Comparison of ENCODE assay signal across 27 cellular contexts in the genomic region with DNA sequence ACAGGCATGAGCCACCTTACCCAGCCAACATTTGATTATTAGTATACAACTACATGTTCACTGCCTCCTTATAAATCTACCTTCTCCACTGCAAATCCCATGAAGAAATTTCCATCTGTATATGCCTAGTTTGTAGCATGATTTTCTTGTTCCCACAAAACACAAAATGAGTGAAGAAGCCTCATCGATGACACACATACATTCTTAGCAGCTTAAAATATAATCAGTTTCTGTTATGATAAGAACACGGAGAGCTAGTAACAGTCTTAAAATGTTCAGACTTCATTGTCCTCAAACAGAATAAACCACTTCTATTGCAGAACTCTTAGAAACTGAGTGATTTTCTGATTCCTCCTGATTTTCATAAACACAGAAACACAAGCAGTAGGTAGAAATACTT.
"Had no signal": no experiment of that assay in that cellular context is flagged by ENCODE, and none has a peak within 500 bp of the region (broad histone marks: within the 10 kb centered on the region; RNA-seq: fewer than 3 reads in every experiment).

No MANE protein-coding gene starts in this region.

- H3K9me3 Mint-ChIP-seq: activated CD4-positive, alpha-beta memory T cell treated with anti-CD3 and anti-CD28 coated beads, Interleukin-2, amount 10 ng/mL, durations not matched to agents 7 days and 5 days had no signal

- H3K4me3 ChIP-seq: breast epithelium, MG63, SK-N-MC had no signal

- ATAC-seq: activated T-helper 17 cell treated with anti-CD3 and anti-CD28 coated beads, Interleukin-2, amount 50 U/mL, for 72 hours; Panc1; Right ventricle myocardium inferior had no signal

- H3K27me3 Mint-ChIP-seq: activated CD4-positive, alpha-beta memory T cell treated with anti-CD3 and anti-CD28 coated beads, Interleukin-2, amount 10 ng/mL, durations not matched to agents 7 days and 5 days; activated naive CD8-positive, alpha-beta T cell; activated T-helper 17 cell treated with anti-CD3 and anti-CD28 coated beads, Interleukin-2, amount 50 U/mL, for 72 hours had no signal

- DNase-seq: activated CD4-positive, alpha-beta memory T cell treated with anti-CD3 and anti-CD28 coated beads, Interleukin-2, amount 10 ng/mL, durations not matched to agents 7 days and 5 days; activated CD4-positive, alpha-beta T cell treated with anti-CD3 and anti-CD28 coated beads, Interleukin-2, amount 50 U/mL, for 1 hour; activated CD4-positive, CD25-positive, alpha-beta regulatory T cell; activated gamma-delta T cell; activated naive CD4-positive, alpha-beta T cell treated with anti-CD3 and anti-CD28 coated beads for 36 hours; activated T-cell treated with anti-CD3 and anti-CD28 coated beads for 4 hours; activated T-cell treated with anti-CD3 and anti-CD28 coated beads, Interleukin-2, amount 50 U/mL, for 48 hours; central memory CD4-positive, alpha-beta T cell; KG1; MG63; MV-4-11; NCI-H1105; NCI-H1436; NCI-H1694 treated with DMSO at 0.1 percent for 48 hours; NCI-H2029 treated with DMSO at 0.1 percent for 48 hours; NCI-H510A treated with DMSO at 0.1 percent for 48 hours; NCI-H69; NK-92 treated with Interleukin-12 subunit alpha and Interleukin-12 subunit beta, amount 100 ng/mL, for 24 hours; RPMI8226; T-helper 1 cell had no signal

- H3K27ac Mint-ChIP-seq: activated CD4-positive, alpha-beta memory T cell treated with anti-CD3 and anti-CD28 coated beads, Interleukin-2, amount 10 ng/mL, durations not matched to agents 7 days and 5 days; activated naive CD4-positive, alpha-beta T cell treated with anti-CD3 and anti-CD28 coated beads for 36 hours; activated naive CD8-positive, alpha-beta T cell; activated T-helper 17 cell treated with anti-CD3 and anti-CD28 coated beads, Interleukin-2, amount 50 U/mL, for 72 hours had no signal

- H3K9me3 ChIP-seq: breast epithelium, MG63 had no signal

- H3K27me3 ChIP-seq: breast epithelium, MG63 had no signal

- H3K36me3 ChIP-seq: breast epithelium, MG63 had no signal

- H3K4me3 Mint-ChIP-seq: activated CD4-positive, alpha-beta memory T cell treated with anti-CD3 and anti-CD28 coated beads, Interleukin-2, amount 10 ng/mL, durations not matched to agents 7 days and 5 days; activated naive CD4-positive, alpha-beta T cell treated with anti-CD3 and anti-CD28 coated beads for 36 hours; activated naive CD8-positive, alpha-beta T cell; activated T-helper 17 cell treated with anti-CD3 and anti-CD28 coated beads, Interleukin-2, amount 50 U/mL, for 72 hours had no signal

- H3K27ac ChIP-seq: breast epithelium, SK-N-MC, VCaP had no signal

- H3K36me3 Mint-ChIP-seq: activated naive CD8-positive, alpha-beta T cell had no signal

- H3K4me1 ChIP-seq: breast epithelium had no signal

- H3K4me1 Mint-ChIP-seq: activated CD4-positive, alpha-beta memory T cell treated with anti-CD3 and anti-CD28 coated beads, Interleukin-2, amount 10 ng/mL, durations not matched to agents 7 days and 5 days; activated T-helper 17 cell treated with anti-CD3 and anti-CD28 coated beads, Interleukin-2, amount 50 U/mL, for 72 hours had no signal
